24 cellular contexts compared by ENCODE assay signal in genomic region chr5:58403822-58404433, GRCh38.
"Had no signal": no experiment of that assay in that cellular context is flagged by ENCODE, and none has a peak within 500 bp of the region (broad histone marks: within the 10 kb centered on the region; RNA-seq: fewer than 3 reads in every experiment).

No MANE protein-coding gene starts in this region.

- H3K9me3 ChIP-seq: colonic mucosa, gastrocnemius medialis, left lung, prostate gland, sigmoid colon, spleen, transverse colon, vagina had no signal

- ATAC-seq: gastrocnemius medialis; left cardiac atrium; left lung; naive thymus-derived CD8-positive, alpha-beta T cell; right cardiac atrium; stimulated activated memory B cell treated with anti-CD40 and anti-IgM and Interleukin-4, amounts not matched to agents 10 μg/mL and 1 μg/mL and 100 μg/mL, for 72 hours; stimulated activated naive CD8-positive, alpha-beta T cell treated with anti-CD3 and anti-CD28 coated beads, Interleukin-15, Interleukin-2, amounts not matched to agents 100 U/mL and 50 U/mL, for 24 hours had no signal

- DNase-seq: colonic mucosa; effector CD8-positive, alpha-beta T cell; endodermal cell; erythroblast; gastrocnemius medialis; head of caudate nucleus; left cardiac atrium; left lung; mesendoderm; midbrain; naive thymus-derived CD8-positive, alpha-beta T cell; nephron progenitor cell; nucleus accumbens; right cardiac atrium; sigmoid colon; spleen; stimulated activated CD4-positive, alpha-beta T cell treated with anti-CD3 and anti-CD28 coated beads, Interleukin-4, amount 100 ng/mL, for 4 hours; stimulated activated naive CD8-positive, alpha-beta T cell treated with anti-CD3 and anti-CD28 coated beads, Interleukin-15, Interleukin-2, amounts not matched to agents 100 U/mL and 50 U/mL, for 24 hours; substantia nigra; transverse colon had no signal

- H3K27me3 ChIP-seq: colonic mucosa, gastrocnemius medialis, left lung, sigmoid colon, spleen, transverse colon, vagina had no signal

- H3K27ac ChIP-seq: colonic mucosa, gastrocnemius medialis, left lung, prostate gland, sigmoid colon, spleen, transverse colon, vagina had no signal

- H3K4me3 ChIP-seq: colonic mucosa, gastrocnemius medialis, left lung, prostate gland, sigmoid colon, spleen, transverse colon, vagina had no signal

- H3K36me3 ChIP-seq: colonic mucosa, gastrocnemius medialis, left lung, prostate gland, sigmoid colon, spleen, transverse colon, vagina had no signal

- H3K4me1 ChIP-seq: colonic mucosa, gastrocnemius medialis, left lung, prostate gland, sigmoid colon, spleen, transverse colon had no signal

- H3K4me1 Mint-ChIP-seq: naive thymus-derived CD8-positive, alpha-beta T cell; nephron progenitor cell; stimulated activated memory B cell treated with anti-CD40 and anti-IgM and Interleukin-4, amounts not matched to agents 10 μg/mL and 1 μg/mL and 100 μg/mL, for 72 hours had no signal

- H3K9me3 Mint-ChIP-seq: dendritic cell treated with granulocyte-macrophage colony-stimulating factor and Interleukin-4, amounts not matched to agents 40 ng/mL and 50 ng/mL, for 4 days; endodermal cell; naive thymus-derived CD8-positive, alpha-beta T cell; nephron progenitor cell; stimulated activated memory B cell treated with anti-CD40 and anti-IgM and Interleukin-4, amounts not matched to agents 10 μg/mL and 1 μg/mL and 100 μg/mL, for 72 hours had no signal

- H3K27ac Mint-ChIP-seq: dendritic cell treated with granulocyte-macrophage colony-stimulating factor and Interleukin-4, amounts not matched to agents 40 ng/mL and 50 ng/mL, for 4 days; endodermal cell; naive thymus-derived CD8-positive, alpha-beta T cell; nephron progenitor cell; stimulated activated memory B cell treated with anti-CD40 and anti-IgM and Interleukin-4, amounts not matched to agents 10 μg/mL and 1 μg/mL and 100 μg/mL, for 72 hours had no signal

- H3K27me3 Mint-ChIP-seq: stimulated activated memory B cell treated with anti-CD40 and anti-IgM and Interleukin-4, amounts not matched to agents 10 μg/mL and 1 μg/mL and 100 μg/mL, for 72 hours had no signal

- H3K4me3 Mint-ChIP-seq: dendritic cell treated with granulocyte-macrophage colony-stimulating factor and Interleukin-4, amounts not matched to agents 40 ng/mL and 50 ng/mL, for 4 days; endodermal cell; naive thymus-derived CD8-positive, alpha-beta T cell; nephron progenitor cell; stimulated activated memory B cell treated with anti-CD40 and anti-IgM and Interleukin-4, amounts not matched to agents 10 μg/mL and 1 μg/mL and 100 μg/mL, for 72 hours had no signal

- H3K36me3 Mint-ChIP-seq: naive thymus-derived CD8-positive, alpha-beta T cell; stimulated activated memory B cell treated with anti-CD40 and anti-IgM and Interleukin-4, amounts not matched to agents 10 μg/mL and 1 μg/mL and 100 μg/mL, for 72 hours had no signal
